In the genomic region with DNA sequence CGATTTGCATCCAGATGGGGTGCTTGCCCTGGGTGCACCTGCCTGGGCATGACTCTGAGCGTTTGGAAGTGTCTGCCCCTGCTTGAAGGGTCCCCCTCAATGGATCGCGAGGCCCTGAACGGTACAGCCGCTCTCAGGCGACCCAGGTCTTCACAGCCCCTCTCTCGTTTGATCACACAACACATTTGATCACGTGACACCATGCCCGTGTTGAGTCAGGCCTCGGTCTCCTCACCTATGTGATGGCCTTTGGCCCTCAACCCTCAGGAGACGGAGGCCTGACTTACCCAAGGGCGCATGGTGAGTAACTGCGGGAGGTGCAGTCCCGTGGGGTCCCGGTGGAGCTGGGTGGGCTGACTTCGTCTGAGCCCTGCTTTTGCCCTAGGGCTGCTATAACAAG, we compare ENCODE assay signal across 19 cellular contexts. TPM values are rescaled to one million over a fixed set of nuclear protein-coding genes. Genes with fewer than 3 reads are reported as not detected.
DNase-seq lines count a peak whose midpoint lies in the region; ATAC-seq and TF ChIP-seq lines count a peak whose summit lies in the region.
"Had no signal": no experiment of that assay in that cellular context is flagged by ENCODE, and none has a peak within 500 bp of the region (broad histone marks: within the 10 kb centered on the region; RNA-seq: fewer than 3 reads in every experiment).

No MANE protein-coding gene starts in this region.

- DNase-seq in activated naive CD4-positive, alpha-beta T cell (lab: John Stamatoyannopoulos, UW), result no peak
- no peak for DNase-seq in central memory CD8-positive, alpha-beta T cell (ENCODE audit: low spot score in 2 of 2)
- DNase-seq in vagina (ENCODE audit: extremely low spot score in 2 of 2), result no peak
- DNase-seq in activated CD8-positive, alpha-beta memory T cell treated with anti-CD3 and anti-CD28 coated beads for 24 hours, result no peak
- DNase-seq: CD8-positive, alpha-beta memory T cell; DMS79; H9; KBM-7; MV-4-11; NCI-H1417; NCI-H1930; NCI-H69; SIG-M5 had no signal

- no peak for TF ChIP-seq POLR2A in vagina (IDR thresholded peaks at IDR 0.05)

- intact Hi-C loops in vagina (cut with DNase I), result loop anchor here (5.0 kb wide), 1 partner anchor 132 kb away; no protein-coding TSS in a partner anchor

- H3K27me3 ChIP-seq in vagina, result no peaks in the 10 kb centered on the region
- H3K27me3 ChIP-seq: BLaER1 had no signal

- H3K27ac ChIP-seq in vagina, result peak overlapping the region; percentile 30
- H3K27ac ChIP-seq: 22Rv1, BLaER1 had no signal

- H3K27me3 Mint-ChIP-seq in activated naive CD4-positive, alpha-beta T cell treated with anti-CD3 and anti-CD28 coated beads, Interleukin-2, amount 50 U/mL, for 24 hours, result no peaks in the 10 kb centered on the region
- H3K27me3 Mint-ChIP-seq in central memory CD8-positive, alpha-beta T cell, result no peaks in the 10 kb centered on the region

- no peaks in the 10 kb centered on the region for H3K9me3 ChIP-seq in vagina
- H3K9me3 ChIP-seq: BLaER1 had no signal

- H3K4me3 ChIP-seq in vagina, result no peak overlapping the region
- H3K4me3 ChIP-seq: BLaER1 had no signal

- peaks cover 11% of the 10 kb centered on the region for H3K4me1 Mint-ChIP-seq in activated naive CD4-positive, alpha-beta T cell treated with anti-CD3 and anti-CD28 coated beads, Interleukin-2, amount 50 U/mL, for 24 hours
- H3K4me1 Mint-ChIP-seq in central memory CD8-positive, alpha-beta T cell, result peaks cover 8% of the 10 kb centered on the region

- no peak overlapping the region for H3K27ac Mint-ChIP-seq in activated naive CD4-positive, alpha-beta T cell treated with anti-CD3 and anti-CD28 coated beads, Interleukin-2, amount 50 U/mL, for 24 hours
- H3K27ac Mint-ChIP-seq in central memory CD8-positive, alpha-beta T cell (ENCODE audit: low read depth), result peak overlapping the region; percentile 59

- H3K4me1 ChIP-seq in vagina, result peaks cover 52% of the 10 kb centered on the region

- ATAC-seq in central memory CD8-positive, alpha-beta T cell (replicated peaks; ENCODE audit: extremely low read depth, poor library complexity, severe bottlenecking), result no peak
- ATAC-seq in HG02678 (IDR thresholded peaks at IDR 0.05; ENCODE audit: unreplicated experiment), result no peak

- H3K36me3 Mint-ChIP-seq in activated naive CD4-positive, alpha-beta T cell treated with anti-CD3 and anti-CD28 coated beads, Interleukin-2, amount 50 U/mL, for 24 hours, result no peaks in the 10 kb centered on the region
- peaks cover 15% of the 10 kb centered on the region for H3K36me3 Mint-ChIP-seq in central memory CD8-positive, alpha-beta T cell (ENCODE audit: insufficient read depth)

- H3K4me3 Mint-ChIP-seq in activated naive CD4-positive, alpha-beta T cell treated with anti-CD3 and anti-CD28 coated beads, Interleukin-2, amount 50 U/mL, for 24 hours, result peak overlapping the region; percentile 15
- no peak overlapping the region for H3K4me3 Mint-ChIP-seq in central memory CD8-positive, alpha-beta T cell
- H3K4me3 Mint-ChIP-seq: H9 had no signal

- TF ChIP-seq CTCF in vagina (IDR thresholded peaks at IDR 0.05), result no peak

- no peaks in the 10 kb centered on the region for H3K36me3 ChIP-seq in vagina

- no peaks in the 10 kb centered on the region for H3K9me3 Mint-ChIP-seq in activated naive CD4-positive, alpha-beta T cell treated with anti-CD3 and anti-CD28 coated beads, Interleukin-2, amount 50 U/mL, for 24 hours
- no peaks in the 10 kb centered on the region for H3K9me3 Mint-ChIP-seq in central memory CD8-positive, alpha-beta T cell
- H3K9me3 Mint-ChIP-seq: CD8-positive, alpha-beta memory T cell; H9 had no signal

RNA-seq across cellular contexts. Expression of gene ASB6, which starts 3.0 kb away (rescaled TPM):
- 18.9 TPM for total RNA-seq in vagina

RNA-seq across cellular contexts. Expression of gene NTMT1, which starts 18.9 kb away (rescaled TPM):
- total RNA-seq in vagina, result 15.5 TPM

RNA-seq across cellular contexts. Expression of gene PRRX2, which starts 20.5 kb away (rescaled TPM):
- total RNA-seq in vagina, result 43.7 TPM
- total RNA-seq: HT-29, OCI-LY7 had no signal

RNA-seq across cellular contexts. Expression of gene C9orf50, which starts 24.0 kb away (rescaled TPM):
- not detected for total RNA-seq in vagina
- total RNA-seq: CD8-positive, alpha-beta memory T cell; H9; HT-29; OCI-LY7 had no signal
